Comparison of ENCODE assay signal across 9 cellular contexts in the genomic region with DNA sequence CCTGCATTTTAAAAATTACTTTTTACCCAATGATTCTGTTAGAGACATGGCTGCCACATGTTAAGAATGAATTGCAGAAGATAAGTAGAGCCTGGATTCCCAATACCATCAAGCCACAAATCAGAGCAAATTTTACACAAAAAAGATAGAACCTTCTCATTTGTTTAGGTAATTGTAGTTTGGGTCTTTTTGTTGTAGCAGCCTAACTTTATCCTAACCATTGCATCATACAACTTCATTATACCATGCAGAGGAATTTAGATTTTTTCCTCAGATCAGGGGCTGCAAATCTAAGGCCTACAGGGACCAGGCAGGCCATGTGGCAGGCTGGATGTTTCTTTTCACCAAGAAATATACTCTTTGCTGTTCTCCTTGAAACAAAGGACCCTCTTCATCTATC. TPM values are rescaled to one million over a fixed set of nuclear protein-coding genes. Genes with fewer than 3 reads are reported as not detected.
"Had no signal": no experiment of that assay in that cellular context is flagged by ENCODE, and none has a peak within 500 bp of the region (broad histone marks: within the 10 kb centered on the region; RNA-seq: fewer than 3 reads in every experiment).

No MANE protein-coding gene starts in this region.

- H3K4me3 ChIP-seq: GM12878 had no signal

- ATAC-seq: GM12878 had no signal

- DNase-seq: GDM1, GF-D8 had no signal

- FAIRE-seq: G401.6, GM12878, GM12891, GM12892, GM18507, GM19239 had no signal

RNA-seq across cellular contexts. Expression of a gene that starts 34.6 kb away (rescaled TPM):
- total RNA-seq: G401, GM12878 had no signal
